ENCODE assay signal across 15 cellular contexts in the genomic region with DNA sequence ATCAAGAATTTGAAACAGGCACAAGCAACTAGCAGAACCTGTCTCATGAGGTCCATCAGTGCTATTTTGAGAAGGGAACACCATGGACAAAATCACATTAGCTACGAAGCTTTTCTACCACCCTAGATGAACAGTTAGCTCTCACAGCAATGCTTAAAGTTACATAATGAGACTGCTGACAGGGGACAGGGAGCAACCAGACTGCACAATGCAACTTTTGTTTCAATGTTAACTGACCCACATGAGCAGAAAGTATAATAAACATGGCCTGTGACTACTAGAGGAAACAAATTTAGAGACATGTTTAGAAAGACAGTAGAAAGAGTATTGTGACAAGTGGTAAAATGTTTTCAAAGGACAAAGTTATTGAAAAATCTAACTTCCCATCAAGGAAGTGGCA.
"Had no signal": no experiment of that assay in that cellular context is flagged by ENCODE, and none has a peak within 500 bp of the region (broad histone marks: within the 10 kb centered on the region; RNA-seq: fewer than 3 reads in every experiment).

No MANE protein-coding gene starts in this region.

- ATAC-seq: activated CD4-positive, alpha-beta T cell treated with anti-CD3 and anti-CD28 coated beads for 36 hours; gastroesophageal sphincter; naive thymus-derived CD8-positive, alpha-beta T cell; psoas muscle; stimulated activated naive CD8-positive, alpha-beta T cell treated with anti-CD3 and anti-CD28 coated beads, Interleukin-15, Interleukin-2, amounts not matched to agents 100 U/mL and 50 U/mL, for 24 hours had no signal

- H3K4me1 ChIP-seq: gastroesophageal sphincter, psoas muscle had no signal

- H3K36me3 ChIP-seq: gastroesophageal sphincter, thoracic aorta had no signal

- H3K9me3 ChIP-seq: gastroesophageal sphincter, psoas muscle, thoracic aorta had no signal

- DNase-seq: activated CD4-positive, alpha-beta memory T cell treated with anti-CD3 and anti-CD28 coated beads, Interleukin-2, amount 10 ng/mL, durations not matched to agents 7 days and 5 days; activated CD4-positive, alpha-beta T cell treated with anti-CD3 and anti-CD28 coated beads for 36 hours; activated CD8-positive, alpha-beta memory T cell treated with anti-CD3 and anti-CD28 coated beads, Interleukin-2, amount 50 U/mL, for 4 hours; activated naive CD4-positive, alpha-beta T cell treated with Interleukin-2 at 50 U/mL for 16 hours; cortex of kidney; effector memory CD4-positive, alpha-beta T cell; naive thymus-derived CD8-positive, alpha-beta T cell; psoas muscle; stimulated activated CD4-positive, alpha-beta T cell treated with anti-CD3 and anti-CD28 coated beads, Interleukin-4, amount 100 ng/mL, for 1 hour; stimulated activated CD8-positive, alpha-beta memory T cell treated with anti-CD3 and anti-CD28 coated beads, Interleukin-4, amount 100 ng/mL, for 48 hours; stimulated activated naive CD8-positive, alpha-beta T cell treated with anti-CD3 and anti-CD28 coated beads, Interleukin-15, Interleukin-2, amounts not matched to agents 100 U/mL and 50 U/mL, for 24 hours; T-helper 1 cell had no signal

- H3K27me3 ChIP-seq: gastroesophageal sphincter had no signal

- H3K27ac ChIP-seq: gastroesophageal sphincter, psoas muscle, thoracic aorta, VCaP had no signal

- H3K4me3 ChIP-seq: gastroesophageal sphincter, psoas muscle, thoracic aorta had no signal
